ENCODE assay signal across 8 cellular contexts in genomic region chr4:52721968-52722814, GRCh38. TPM values are rescaled to one million over a fixed set of nuclear protein-coding genes. Genes with fewer than 3 reads are reported as not detected.
DNase-seq lines count a peak whose midpoint lies in the region; FAIRE-seq and TF ChIP-seq lines count a peak whose summit lies in the region.

No MANE protein-coding gene starts in this region.

- H3K9me3 ChIP-seq in Loucy (ENCODE audit: insufficient read depth, low read depth, low read length) (no peaks in the 10 kb centered on the region), neuron (ENCODE audit: low read length) (peaks cover 6% of the 10 kb centered on the region)

- DNase-seq in EL: peak; percentile 97
- DNase-seq in GOT3 (lab: John Stamatoyannopoulos, UW): peak; percentile 62
- DNase-seq in SHP77 treated with DMSO at 0.1 percent for 48 hours (lab: John Stamatoyannopoulos, UW): peak; percentile 94
- DNase-seq in activated naive CD4-positive, alpha-beta T cell treated with Interleukin-2 at 50 U/mL for 16 hours: peak; percentile 89
- DNase-seq in frontal cortex (ENCODE audit: low spot score in 2 of 2): peak; percentile 78 to 87
- DNase-seq in stromal cell of bone marrow (ENCODE audit: low read depth): peak; percentile 96

- peak overlapping the region; percentile 77 for H3K4me2 ChIP-seq in Loucy (ENCODE audit: low read depth, low read length, poor library complexity, severe bottlenecking)

- H3K9me2 ChIP-seq in Loucy (replicated peaks; ENCODE audit: low read depth, low read length): no peaks in the 10 kb centered on the region

- H3F3A ChIP-seq in Loucy (ENCODE audit: low read depth): peaks cover 4% of the 10 kb centered on the region

- H3K36me3 ChIP-seq in Loucy (ENCODE audit: insufficient read depth, low read length): peaks cover 14% of the 10 kb centered on the region; the same call in 1 of the 2 replicates
- H3K36me3 ChIP-seq in neuron (ENCODE audit: insufficient read depth, low read length): peaks cover 14% of the 10 kb centered on the region

- H3K4me3 ChIP-seq in Loucy (ENCODE audit: low read length, poor library complexity, severe bottlenecking) (peak overlapping the region; percentile 79), neuron (ENCODE audit: low read length) (peak overlapping the region; percentile 53)

- no peaks in the 10 kb centered on the region for H4K20me1 ChIP-seq in Loucy (ENCODE audit: insufficient read depth, low read length, poor library complexity, severe bottlenecking)

- TF ChIP-seq CTCF in Loucy (conservative IDR thresholded peaks at IDR 0.05; ENCODE audit: low read length): no peak

- no peaks in the 10 kb centered on the region for H3K27me3 ChIP-seq in Loucy (ENCODE audit: insufficient read depth, low read length, poor library complexity, severe bottlenecking)
- no peaks in the 10 kb centered on the region for H3K27me3 ChIP-seq in neuron (ENCODE audit: insufficient read depth, low read length)

- no peaks in the 10 kb centered on the region for H3K79me2 ChIP-seq in Loucy (ENCODE audit: insufficient read depth, low read length)

- H3K4me1 ChIP-seq in Loucy (ENCODE audit: insufficient read depth, low read length, poor library complexity, severe bottlenecking): no peaks in the 10 kb centered on the region
- H3K4me1 ChIP-seq in neuron (ENCODE audit: insufficient read depth, low read length): no peaks in the 10 kb centered on the region

- peak overlapping the region; percentile 78 for H3K9ac ChIP-seq in Loucy (ENCODE audit: low read depth, low read length, poor library complexity, severe bottlenecking)

- peak overlapping the region; percentile 83 for H2AFZ ChIP-seq in Loucy (ENCODE audit: low read length)
- H2AFZ ChIP-seq in neuron (ENCODE audit: low read depth, low read length): no peak overlapping the region

- peak; percentile 71 for FAIRE-seq in frontal cortex (lab: Jason Lieb, UNC)

RNA-seq across cellular contexts. Expression of gene ERVMER34-1, which starts 29.0 kb away (rescaled TPM):
- total RNA-seq in frontal cortex: 0.41 TPM

Comparison
In these comparisons a context has a peak if more than half of its experiments do, and no peak if none do; other contexts are left out.
1. Peak in every context shown above with its lines: DNase-seq and H3K4me3 ChIP-seq.